ENCODE assay signal across 21 cellular contexts in genomic region chr18:55395811-55396210, GRCh38.
DNase-seq lines count a peak whose midpoint lies in the region; ATAC-seq and TF ChIP-seq lines count a peak whose summit lies in the region.
"Had no signal": no experiment of that assay in that cellular context is flagged by ENCODE, and none has a peak within 500 bp of the region (broad histone marks: within the 10 kb centered on the region; RNA-seq: fewer than 3 reads in every experiment).

No MANE protein-coding gene starts in this region.

- no peaks in the 10 kb centered on the region for H3K27me3 Mint-ChIP-seq in dendritic cell treated with granulocyte-macrophage colony-stimulating factor and Interleukin-4, amounts not matched to agents 40 ng/mL and 50 ng/mL, for 4 days
- no peaks in the 10 kb centered on the region for H3K27me3 Mint-ChIP-seq in nephron progenitor cell (ENCODE audit: low read depth, poor library complexity)
- H3K27me3 Mint-ChIP-seq: CD4-positive, CD25-positive, alpha-beta regulatory T cell had no signal

- no peaks in the 10 kb centered on the region for H3K36me3 Mint-ChIP-seq in dendritic cell treated with granulocyte-macrophage colony-stimulating factor and Interleukin-4, amounts not matched to agents 40 ng/mL and 50 ng/mL, for 4 days (ENCODE audit: low read depth)
- H3K36me3 Mint-ChIP-seq in nephron progenitor cell (ENCODE audit: low read depth): peaks cover 9% of the 10 kb centered on the region
- H3K36me3 Mint-ChIP-seq: CD4-positive, CD25-positive, alpha-beta regulatory T cell had no signal

- H3K9me3 Mint-ChIP-seq in dendritic cell treated with granulocyte-macrophage colony-stimulating factor and Interleukin-4, amounts not matched to agents 40 ng/mL and 50 ng/mL, for 4 days: no peaks in the 10 kb centered on the region
- H3K9me3 Mint-ChIP-seq in nephron progenitor cell: no peaks in the 10 kb centered on the region

- intact Hi-C loops in Right ventricle myocardium inferior (cut with DNase I): no loop called here
- intact Hi-C loops in dendritic cell treated with granulocyte-macrophage colony-stimulating factor and Interleukin-4, amounts not matched to agents 40 ng/mL and 50 ng/mL, for 4 days (cut with micrococcal nuclease): loop anchor here (10.0 kb wide), 1 partner anchor 51 kb away; no protein-coding TSS in a partner anchor

- peaks cover 14% of the 10 kb centered on the region for H3K4me1 Mint-ChIP-seq in dendritic cell treated with granulocyte-macrophage colony-stimulating factor and Interleukin-4, amounts not matched to agents 40 ng/mL and 50 ng/mL, for 4 days (ENCODE audit: low read depth)
- H3K4me1 Mint-ChIP-seq in nephron progenitor cell: peaks cover 18% of the 10 kb centered on the region

- no peaks in the 10 kb centered on the region for H3K27me3 ChIP-seq in right atrium auricular region

- H3K36me3 ChIP-seq in right atrium auricular region: no peaks in the 10 kb centered on the region

- no peak overlapping the region for H3K4me3 Mint-ChIP-seq in dendritic cell treated with granulocyte-macrophage colony-stimulating factor and Interleukin-4, amounts not matched to agents 40 ng/mL and 50 ng/mL, for 4 days
- no peak overlapping the region for H3K4me3 Mint-ChIP-seq in nephron progenitor cell
- H3K4me3 Mint-ChIP-seq: CD4-positive, CD25-positive, alpha-beta regulatory T cell had no signal

- H3K27ac Mint-ChIP-seq in dendritic cell treated with granulocyte-macrophage colony-stimulating factor and Interleukin-4, amounts not matched to agents 40 ng/mL and 50 ng/mL, for 4 days: peak overlapping the region; percentile 65
- peak overlapping the region; percentile 64 for H3K27ac Mint-ChIP-seq in nephron progenitor cell
- H3K27ac Mint-ChIP-seq: CD4-positive, CD25-positive, alpha-beta regulatory T cell had no signal

- peaks cover 0 to 22% of the 10 kb centered on the region in 2 donors for H3K4me1 ChIP-seq in right atrium auricular region
- H3K4me1 ChIP-seq: A549 had no signal

- no peak for ATAC-seq in Right ventricle myocardium inferior
- ATAC-seq in GM19397 (IDR thresholded peaks at IDR 0.05; ENCODE audit: unreplicated experiment): no peak
- no peak for ATAC-seq in HG03457 (IDR thresholded peaks at IDR 0.05; ENCODE audit: unreplicated experiment)
- ATAC-seq: A549, GM12878, HCT116, K562 had no signal

- in situ Hi-C loops in KBM-7 (cut with MboI; ENCODE audit: low pct_unique_long_range_greater_than_20kb, low sequenced_read_pairs): no loop called here

- no peak for DNase-seq in right atrium auricular region (ENCODE audit: low spot score)
- DNase-seq in Right ventricle myocardium inferior (ENCODE audit: missing footprints): no peak
- DNase-seq in nephron progenitor cell: no peak
- DNase-seq in activated CD4-positive, CD25-positive, alpha-beta regulatory T cell treated with anti-CD3 and anti-CD28 coated beads, Interleukin-2, amount 50 U/mL, for 72 hours: no peak
- no peak for DNase-seq in KBM-7
- DNase-seq: AML-193; CD4-positive, CD25-positive, alpha-beta regulatory T cell; DMS53; NCI-H1105 treated with DMSO at 0.1 percent for 48 hours; NCI-H187; NCI-H446 treated with DMSO at 0.1 percent for 48 hours; NCI-H774; SHP77 treated with DMSO at 0.1 percent for 48 hours had no signal

- peak overlapping the region; percentile 32 to 49 for H3K27ac ChIP-seq in right atrium auricular region
- H3K27ac ChIP-seq: A549, HL-60 had no signal

- no peaks in the 10 kb centered on the region for H3K9me3 ChIP-seq in right atrium auricular region
- H3K9me3 ChIP-seq: A549 had no signal

- no peak overlapping the region for H3K4me3 ChIP-seq in right atrium auricular region
- H3K4me3 ChIP-seq: A549, GM12878, K562 had no signal

- no peak for TF ChIP-seq CTCF in right atrium auricular region (IDR thresholded peaks at IDR 0.05)
- no peak for TF ChIP-seq CTCF in nephron progenitor cell (IDR thresholded peaks at IDR 0.05)
